Comparison of ENCODE assay signal across 14 cellular contexts in genomic region chr17:29549169-29549935, GRCh38. TPM values are rescaled to one million over a fixed set of nuclear protein-coding genes. Genes with fewer than 3 reads are reported as not detected.
DNase-seq lines count a peak whose midpoint lies in the region; ATAC-seq and TF ChIP-seq lines count a peak whose summit lies in the region.
"Had no signal": no experiment of that assay in that cellular context is flagged by ENCODE, and none has a peak within 500 bp of the region (broad histone marks: within the 10 kb centered on the region; RNA-seq: fewer than 3 reads in every experiment).

No MANE protein-coding gene starts in this region.

- H3K4me3 ChIP-seq in BE2C (ENCODE audit: low read depth, low read length) (no peak overlapping the region), SJSA1 (no peak overlapping the region), fibroblast of villous mesenchyme (ENCODE audit: low read depth, low read length) (no peak overlapping the region)
- H3K4me3 ChIP-seq: right lobe of liver, upper lobe of left lung had no signal

- TF ChIP-seq CTCF in BE2C (IDR thresholded peaks at IDR 0.05; ENCODE audit: low read depth, low read length) (no peak), GM13976 (IDR thresholded peaks at IDR 0.05; ENCODE audit: borderline replicate concordance, control extremely low read depth, extremely low read depth, insufficient read depth, missing control alignments) (no peak), fibroblast of villous mesenchyme (IDR thresholded peaks at IDR 0.05; ENCODE audit: insufficient read depth, low read depth, low read length) (no peak)

- DNase-seq in BE2C = peak; percentile 42
- peak; percentile 70 for DNase-seq in GM13976 (ENCODE audit: low spot score)
- DNase-seq in SJSA1 (ENCODE audit: low read depth in 1 of 2, low spot score in 2 of 2) = peak; percentile 87 to 89
- DNase-seq in fibroblast of villous mesenchyme (ENCODE audit: low read depth) = peak; percentile 19
- DNase-seq in HK-2 (ENCODE audit: unreplicated experiment) = no peak
- DNase-seq: activated CD4-positive, alpha-beta T cell treated with anti-CD3 and anti-CD28 coated beads for 1 hour; activated gamma-delta T cell treated with Interleukin-2 at 50 U/mL for 16 hours; NCI-H2227 treated with DMSO at 0.1 percent for 48 hours; right lobe of liver; SIG-M5; upper lobe of left lung had no signal

- H3K4me1 ChIP-seq in BE2C (peaks cover 3% of the 10 kb centered on the region; the same call in 1 of the 2 replicates), SJSA1 (replicated peaks) (peaks cover 23% of the 10 kb centered on the region)

- peak overlapping the region; percentile 45 for H3K27ac ChIP-seq in SJSA1
- H3K27ac ChIP-seq: right lobe of liver, upper lobe of left lung had no signal

- no peaks in the 10 kb centered on the region for H3K27me3 ChIP-seq in BE2C
- H3K27me3 ChIP-seq in SJSA1 (replicated peaks) = no peaks in the 10 kb centered on the region
- H3K27me3 ChIP-seq: right lobe of liver, upper lobe of left lung had no signal

- in situ Hi-C loops in GM13976 (cut with MboI; ENCODE audit: low sequenced_read_pairs, unreplicated experiment) = loop anchor here (10.0 to 25.0 kb wide), 2 partner anchors 185 to 387 kb away; no protein-coding TSS in a partner anchor

- no peaks in the 10 kb centered on the region for H3K9me3 ChIP-seq in BE2C
- no peaks in the 10 kb centered on the region for H3K9me3 ChIP-seq in SJSA1 (replicated peaks)
- H3K9me3 ChIP-seq: right lobe of liver, upper lobe of left lung had no signal

- ATAC-seq in GM18517 (IDR thresholded peaks at IDR 0.05; ENCODE audit: unreplicated experiment) (no peak), HG03108 (IDR thresholded peaks at IDR 0.05; ENCODE audit: unreplicated experiment) (no peak), HG03139 (IDR thresholded peaks at IDR 0.05; ENCODE audit: unreplicated experiment) (no peak)

- no peaks in the 10 kb centered on the region for H3K36me3 ChIP-seq in BE2C
- H3K36me3 ChIP-seq in SJSA1 = no peaks in the 10 kb centered on the region; the same call in 1 of the 2 replicates
- H3K36me3 ChIP-seq: right lobe of liver had no signal

RNA-seq across cellular contexts. Expression of gene ABHD15, which starts 17.5 kb away (rescaled TPM):
- polyA plus RNA-seq in BE2C (2012; ENCODE audit: insufficient read depth, insufficient read length, low read depth) = 0.12 TPM
- 5.7 and 6.8 TPM in 2 replicates for total RNA-seq in SJSA1 (2014; rRNA removed; shearing (Covaris generic))
- total RNA-seq in fibroblast of villous mesenchyme = 8.2 and 9.3 TPM in 2 replicates

RNA-seq across cellular contexts. Expression of gene TP53I13, which starts 19.1 kb away (rescaled TPM):
- 11.0 TPM for polyA plus RNA-seq in BE2C (2012; ENCODE audit: insufficient read depth, insufficient read length, low read depth)
- total RNA-seq in SJSA1 (2014; rRNA removed; shearing (Covaris generic)) = 66.7 and 86.9 TPM in 2 replicates
- 51.8 and 54.8 TPM in 2 replicates for total RNA-seq in fibroblast of villous mesenchyme

RNA-seq across cellular contexts. Expression of gene GIT1, which starts 40.1 kb away (rescaled TPM):
- polyA plus RNA-seq in BE2C (2012; ENCODE audit: insufficient read depth, insufficient read length, low read depth) = 48.9 TPM
- total RNA-seq in SJSA1 (2014; rRNA removed; shearing (Covaris generic)) = 16.8 and 52.6 TPM in 2 replicates
- total RNA-seq in fibroblast of villous mesenchyme = 23.2 and 26.3 TPM in 2 replicates

RNA-seq across cellular contexts. Expression of gene ANKRD13B, which starts 43.6 kb away (rescaled TPM):
- 84.2 TPM for polyA plus RNA-seq in BE2C (2012; ENCODE audit: insufficient read depth, insufficient read length, low read depth)
- 2.9 and 3.4 TPM in 2 replicates for total RNA-seq in SJSA1 (2014; rRNA removed; shearing (Covaris generic))
- 3.5 and 8.6 TPM in 2 replicates for total RNA-seq in fibroblast of villous mesenchyme
